Comparison of ENCODE assay signal across 14 cellular contexts in the genomic region with DNA sequence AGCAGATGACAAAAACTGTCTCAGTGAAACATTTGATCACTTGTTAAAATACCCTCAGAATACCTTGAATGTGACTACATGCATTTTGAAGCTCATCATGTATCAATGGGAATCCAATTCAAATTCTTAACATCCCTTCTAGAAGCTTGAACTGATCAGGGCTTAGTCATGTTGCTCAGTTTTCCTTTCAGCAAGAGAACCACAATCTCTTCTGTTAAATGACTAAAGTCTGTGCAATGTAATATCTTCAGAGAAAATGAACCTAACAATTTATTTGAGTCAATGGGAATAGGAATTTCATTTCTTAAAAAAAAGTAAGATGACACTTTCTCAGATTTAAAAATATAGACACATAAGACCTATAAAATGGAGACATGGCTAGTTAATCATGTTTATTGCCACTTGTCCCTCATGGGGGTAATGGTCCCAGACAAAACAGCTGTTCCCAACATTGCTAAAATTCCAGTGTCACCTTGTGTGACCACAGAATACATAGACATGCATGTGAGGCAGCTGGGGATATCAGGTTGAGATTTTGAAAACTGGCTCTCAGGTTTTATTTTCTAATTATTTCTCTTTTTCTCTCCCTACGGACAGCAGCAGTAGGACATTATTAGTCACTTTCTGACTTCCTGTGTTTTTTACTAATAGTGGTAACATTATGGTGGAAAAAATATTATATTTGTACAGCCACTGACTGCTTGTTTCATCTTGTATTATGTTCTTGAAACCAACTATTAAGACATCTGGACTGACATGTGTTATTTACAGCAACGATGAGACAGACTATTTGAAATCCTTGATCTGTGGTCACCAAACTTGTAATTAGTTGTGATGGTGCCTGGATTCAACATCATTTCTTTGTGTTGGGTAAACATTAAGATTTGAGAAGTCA.
DNase-seq lines count a peak whose midpoint lies in the region; ATAC-seq and TF ChIP-seq lines count a peak whose summit lies in the region.
"Had no signal": no experiment of that assay in that cellular context is flagged by ENCODE, and none has a peak within 500 bp of the region (broad histone marks: within the 10 kb centered on the region; RNA-seq: fewer than 3 reads in every experiment).

No MANE protein-coding gene starts in this region.

- intact Hi-C loops in esophagus muscularis mucosa (cut with DNase I) = no loop called here

- no peaks in the 10 kb centered on the region for H3K36me3 ChIP-seq in SK-N-MC (ENCODE audit: insufficient read depth, low read length)
- no peaks in the 10 kb centered on the region for H3K36me3 ChIP-seq in osteoblast (ENCODE audit: insufficient read depth, low read length)
- H3K36me3 ChIP-seq in esophagus muscularis mucosa = no peaks in the 10 kb centered on the region
- H3K36me3 ChIP-seq: WERI-Rb-1 had no signal

- H3K4me3 Mint-ChIP-seq in nephron = no peak overlapping the region
- no peak overlapping the region for H3K4me3 Mint-ChIP-seq in activated CD8-positive, alpha-beta memory T cell treated with anti-CD3 and anti-CD28 coated beads, Interleukin-2, amount 10 ng/mL, durations not matched to agents 7 days and 5 days
- H3K4me3 Mint-ChIP-seq: CD8-positive, alpha-beta T cell had no signal

- no peaks in the 10 kb centered on the region for H4K20me1 ChIP-seq in osteoblast (ENCODE audit: insufficient read depth, low read length)

- no peaks in the 10 kb centered on the region for H3K79me2 ChIP-seq in osteoblast (ENCODE audit: insufficient read depth, low read length)

- no peaks in the 10 kb centered on the region for H3K9me3 Mint-ChIP-seq in nephron
- H3K9me3 Mint-ChIP-seq in activated CD8-positive, alpha-beta memory T cell treated with anti-CD3 and anti-CD28 coated beads, Interleukin-2, amount 10 ng/mL, durations not matched to agents 7 days and 5 days (ENCODE audit: low read depth) = no peaks in the 10 kb centered on the region
- H3K9me3 Mint-ChIP-seq: CD8-positive, alpha-beta T cell had no signal

- peaks cover 52% of the 10 kb centered on the region for H3K4me1 Mint-ChIP-seq in nephron
- no peaks in the 10 kb centered on the region for H3K4me1 Mint-ChIP-seq in activated CD8-positive, alpha-beta memory T cell treated with anti-CD3 and anti-CD28 coated beads, Interleukin-2, amount 10 ng/mL, durations not matched to agents 7 days and 5 days

- H3K27me3 ChIP-seq in osteoblast (ENCODE audit: insufficient read depth, low read length) (no peaks in the 10 kb centered on the region), esophagus muscularis mucosa (no peaks in the 10 kb centered on the region)

- DNase-seq in SK-N-MC (ENCODE audit: low read depth, low spot score) = no peak
- no peak for DNase-seq in activated CD8-positive, alpha-beta memory T cell treated with anti-CD3 and anti-CD28 coated beads, Interleukin-2, amount 10 ng/mL, durations not matched to agents 7 days and 5 days
- DNase-seq in osteoblast (ENCODE audit: insufficient read length, low spot score, missing footprints) = no peak
- no peak for DNase-seq in esophagus muscularis mucosa (ENCODE audit: extremely low spot score)
- DNase-seq: CD8-positive, alpha-beta T cell; NCI-H1048; NCI-H82; nucleus accumbens; SHP77; WERI-Rb-1 had no signal

- H3K4me1 ChIP-seq in osteoblast (ENCODE audit: insufficient read depth, low read length) (no peaks in the 10 kb centered on the region), esophagus muscularis mucosa (peaks cover 0 to 9% (median 8%) of the 10 kb centered on the region in 4 donors)

- H2AFZ ChIP-seq in osteoblast (ENCODE audit: low read length) = no peak overlapping the region

- no peak for TF ChIP-seq POLR2A in esophagus muscularis mucosa (IDR thresholded peaks at IDR 0.05; ENCODE audit: low read depth)

- no peak overlapping the region for H3K4me2 ChIP-seq in osteoblast (ENCODE audit: insufficient read depth, low read length)

- peak overlapping the region; percentile 50 for H3K27ac ChIP-seq in SK-N-MC
- H3K27ac ChIP-seq in osteoblast (ENCODE audit: low read depth, low read length) = no peak overlapping the region
- H3K27ac ChIP-seq in esophagus muscularis mucosa (replicated peaks in 1 of 4) = no peak overlapping the region
- H3K27ac ChIP-seq: WERI-Rb-1 had no signal

- H3K9ac ChIP-seq in SK-N-MC (ENCODE audit: insufficient read length) = no peak overlapping the region

- H3K9me3 ChIP-seq in SK-N-MC (ENCODE audit: low read depth, low read length) (no peaks in the 10 kb centered on the region), osteoblast (ENCODE audit: low read depth, low read length) (no peaks in the 10 kb centered on the region), esophagus muscularis mucosa (no peaks in the 10 kb centered on the region)

- H3K27me3 Mint-ChIP-seq in nephron (ENCODE audit: low read depth) = peaks cover 3% of the 10 kb centered on the region
- peaks cover 47% of the 10 kb centered on the region for H3K27me3 Mint-ChIP-seq in activated CD8-positive, alpha-beta memory T cell treated with anti-CD3 and anti-CD28 coated beads, Interleukin-2, amount 10 ng/mL, durations not matched to agents 7 days and 5 days

- CTCF ChIA-PET in activated CD8-positive, alpha-beta memory T cell treated with anti-CD3 and anti-CD28 coated beads, Interleukin-2, amount 10 ng/mL, durations not matched to agents 7 days and 5 days (lab: Charles Lee) = no interaction called here

- ATAC-seq in GM18873 (IDR thresholded peaks at IDR 0.05; ENCODE audit: low FRiP score, unreplicated experiment) (peak; percentile 50), HG03095 (IDR thresholded peaks at IDR 0.05; ENCODE audit: unreplicated experiment) (peak; percentile 62)
- no peak for ATAC-seq in activated CD8-positive, alpha-beta memory T cell treated with anti-CD3 and anti-CD28 coated beads, Interleukin-2, amount 10 ng/mL, durations not matched to agents 7 days and 5 days
- ATAC-seq: CD8-positive, alpha-beta T cell had no signal

- H3K27ac Mint-ChIP-seq in nephron = peak overlapping the region; percentile 22 to 74 (median 46)
- H3K27ac Mint-ChIP-seq in activated CD8-positive, alpha-beta memory T cell treated with anti-CD3 and anti-CD28 coated beads, Interleukin-2, amount 10 ng/mL, durations not matched to agents 7 days and 5 days = no peak overlapping the region
- H3K27ac Mint-ChIP-seq: CD8-positive, alpha-beta T cell had no signal

- TF ChIP-seq EP300 in esophagus muscularis mucosa (IDR thresholded peaks at IDR 0.05) = no peak

- H3K36me3 Mint-ChIP-seq in nephron (ENCODE audit: low read depth) = no peaks in the 10 kb centered on the region
- no peaks in the 10 kb centered on the region for H3K36me3 Mint-ChIP-seq in activated CD8-positive, alpha-beta memory T cell treated with anti-CD3 and anti-CD28 coated beads, Interleukin-2, amount 10 ng/mL, durations not matched to agents 7 days and 5 days
- H3K36me3 Mint-ChIP-seq: CD8-positive, alpha-beta T cell had no signal

- H3K4me3 ChIP-seq in SK-N-MC = no peak overlapping the region
- H3K4me3 ChIP-seq in osteoblast (ENCODE audit: insufficient read depth, low read length) = no peak overlapping the region
- H3K4me3 ChIP-seq in esophagus muscularis mucosa = no peak overlapping the region
- H3K4me3 ChIP-seq: lung had no signal

- 82% methylated on average over 2 of the region's 2 CpGs for WGBS in esophagus muscularis mucosa

- no peak for TF ChIP-seq CTCF in nephron (IDR thresholded peaks at IDR 0.05; ENCODE audit: unreplicated experiment in 3 of 3)
- TF ChIP-seq CTCF in osteoblast (IDR thresholded peaks at IDR 0.05; ENCODE audit: extremely low read depth, low read depth, low read length) = no peak
- no peak for TF ChIP-seq CTCF in esophagus muscularis mucosa (IDR thresholded peaks at IDR 0.05)
